13 cellular contexts compared by ENCODE assay signal in genomic region chr2:174902491-174903242, GRCh38.
DNase-seq lines count a peak whose midpoint lies in the region; ATAC-seq and TF ChIP-seq lines count a peak whose summit lies in the region.
"Had no signal": no experiment of that assay in that cellular context is flagged by ENCODE, and none has a peak within 500 bp of the region (broad histone marks: within the 10 kb centered on the region; RNA-seq: fewer than 3 reads in every experiment).

No MANE protein-coding gene starts in this region.

- intact Hi-C loops in activated CD4-positive, alpha-beta T cell treated with anti-CD3 and anti-CD28 coated beads for 36 hours (cut with DNase I, micrococcal nuclease) = loop anchor here in 1 of 2 experiments (5.0 kb wide), 1 partner anchor 65 kb away; no protein-coding TSS in a partner anchor

- peak overlapping the region; percentile 11 for H3K27ac Mint-ChIP-seq in activated CD4-positive, alpha-beta T cell treated with anti-CD3 and anti-CD28 coated beads for 36 hours
- H3K27ac Mint-ChIP-seq in activated CD8-positive, alpha-beta T cell treated with anti-CD3 and anti-CD28 coated beads, Interleukin-2, amount 10 ng/mL, durations not matched to agents 7 days and 5 days = no peak overlapping the region
- H3K27ac Mint-ChIP-seq: activated B cell treated with CpG ODN at 0.5 μM for 24 hours had no signal

- H3K9me3 ChIP-seq in MG63 = no peaks in the 10 kb centered on the region
- H3K9me3 ChIP-seq: HAP-1, upper lobe of left lung had no signal

- no peak for DNase-seq in activated CD4-positive, alpha-beta T cell treated with anti-CD3 and anti-CD28 coated beads for 36 hours
- DNase-seq in activated CD4-positive, alpha-beta T cell treated with anti-CD3 and anti-CD28 coated beads, Interleukin-2, amount 50 U/mL, for 4 hours = no peak
- DNase-seq in activated CD8-positive, alpha-beta T cell treated with anti-CD3 and anti-CD28 coated beads, Interleukin-2, amount 10 ng/mL, durations not matched to agents 7 days and 5 days = no peak
- DNase-seq in fibroblast of mammary gland (ENCODE audit: low read depth) = peak; percentile 38
- no peak for DNase-seq in stimulated activated naive CD8-positive, alpha-beta T cell treated with anti-CD3 and anti-CD28 coated beads, Interleukin-15, Interleukin-2, amounts not matched to agents 100 U/mL and 50 U/mL, for 24 hours
- DNase-seq in MG63 = no peak
- no peak for DNase-seq in kidney tubule cell (ENCODE audit: low spot score)
- DNase-seq: activated B cell treated with CpG ODN at 0.5 μM for 24 hours, SIG-M5, upper lobe of left lung had no signal

- H3K36me3 Mint-ChIP-seq in activated CD4-positive, alpha-beta T cell treated with anti-CD3 and anti-CD28 coated beads for 36 hours (ENCODE audit: low read depth) = no peaks in the 10 kb centered on the region
- no peaks in the 10 kb centered on the region for H3K36me3 Mint-ChIP-seq in activated CD8-positive, alpha-beta T cell treated with anti-CD3 and anti-CD28 coated beads, Interleukin-2, amount 10 ng/mL, durations not matched to agents 7 days and 5 days (ENCODE audit: low read depth)

- no peak overlapping the region for H3K4me3 Mint-ChIP-seq in activated CD4-positive, alpha-beta T cell treated with anti-CD3 and anti-CD28 coated beads for 36 hours
- no peak overlapping the region for H3K4me3 Mint-ChIP-seq in activated CD8-positive, alpha-beta T cell treated with anti-CD3 and anti-CD28 coated beads, Interleukin-2, amount 10 ng/mL, durations not matched to agents 7 days and 5 days
- H3K4me3 Mint-ChIP-seq: activated B cell treated with CpG ODN at 0.5 μM for 24 hours had no signal

- no peak overlapping the region for H3K4me3 ChIP-seq in fibroblast of mammary gland (ENCODE audit: control insufficient read depth, low read depth, low read length)
- no peak overlapping the region for H3K4me3 ChIP-seq in MG63
- H3K4me3 ChIP-seq: HAP-1, upper lobe of left lung had no signal

- H3K4me1 Mint-ChIP-seq in activated CD4-positive, alpha-beta T cell treated with anti-CD3 and anti-CD28 coated beads for 36 hours = peaks cover 33% of the 10 kb centered on the region
- H3K4me1 Mint-ChIP-seq in activated CD8-positive, alpha-beta T cell treated with anti-CD3 and anti-CD28 coated beads, Interleukin-2, amount 10 ng/mL, durations not matched to agents 7 days and 5 days (ENCODE audit: low read depth) = peaks cover 11% of the 10 kb centered on the region
- H3K4me1 Mint-ChIP-seq: activated B cell treated with CpG ODN at 0.5 μM for 24 hours had no signal

- no peaks in the 10 kb centered on the region for H3K36me3 ChIP-seq in MG63
- H3K36me3 ChIP-seq: HAP-1, upper lobe of left lung had no signal

- no peak for TF ChIP-seq CTCF in fibroblast of mammary gland (conservative IDR thresholded peaks at IDR 0.05; ENCODE audit: control insufficient read depth, insufficient read depth, low read depth, low read length)

- CTCF ChIA-PET in activated CD4-positive, alpha-beta T cell treated with anti-CD3 and anti-CD28 coated beads for 36 hours (lab: Charles Lee) = interaction anchor here (0.7 to 1.4 kb wide), 3 partner anchors 82 to 319 kb away, joined by 3 to 5 read pairs (median 4); no protein-coding TSS in a partner anchor
- CTCF ChIA-PET in activated CD8-positive, alpha-beta T cell treated with anti-CD3 and anti-CD28 coated beads, Interleukin-2, amount 10 ng/mL, durations not matched to agents 7 days and 5 days (lab: Charles Lee) = interaction anchor here (1.0 to 1.8 kb wide), 3 partner anchors 132 to 205 kb away, joined by 4 to 7 read pairs (median 6); no protein-coding TSS in a partner anchor

- peak; percentile 70 for ATAC-seq in activated CD4-positive, alpha-beta T cell treated with anti-CD3 and anti-CD28 coated beads for 36 hours
- peak; percentile 57 for ATAC-seq in activated CD8-positive, alpha-beta T cell treated with anti-CD3 and anti-CD28 coated beads, Interleukin-2, amount 10 ng/mL, durations not matched to agents 7 days and 5 days
- peak; percentile 71 for ATAC-seq in stimulated activated naive CD8-positive, alpha-beta T cell treated with anti-CD3 and anti-CD28 coated beads, Interleukin-15, Interleukin-2, amounts not matched to agents 100 U/mL and 50 U/mL, for 24 hours
- no peak for ATAC-seq in GM19395 (IDR thresholded peaks at IDR 0.05; ENCODE audit: unreplicated experiment)
- ATAC-seq: HepG2 had no signal

- H3K27me3 Mint-ChIP-seq in activated CD4-positive, alpha-beta T cell treated with anti-CD3 and anti-CD28 coated beads for 36 hours = no peaks in the 10 kb centered on the region
- H3K27me3 Mint-ChIP-seq in activated CD8-positive, alpha-beta T cell treated with anti-CD3 and anti-CD28 coated beads, Interleukin-2, amount 10 ng/mL, durations not matched to agents 7 days and 5 days (ENCODE audit: low read depth) = no peaks in the 10 kb centered on the region
- H3K27me3 Mint-ChIP-seq: activated B cell treated with CpG ODN at 0.5 μM for 24 hours had no signal

- H3K27me3 ChIP-seq in MG63 = no peaks in the 10 kb centered on the region
- H3K27me3 ChIP-seq: upper lobe of left lung had no signal

- no peaks in the 10 kb centered on the region for H3K9me3 Mint-ChIP-seq in activated CD4-positive, alpha-beta T cell treated with anti-CD3 and anti-CD28 coated beads for 36 hours (ENCODE audit: low read depth)
- H3K9me3 Mint-ChIP-seq in activated CD8-positive, alpha-beta T cell treated with anti-CD3 and anti-CD28 coated beads, Interleukin-2, amount 10 ng/mL, durations not matched to agents 7 days and 5 days (ENCODE audit: insufficient read depth) = no peaks in the 10 kb centered on the region
- H3K9me3 Mint-ChIP-seq: activated B cell treated with CpG ODN at 0.5 μM for 24 hours had no signal

- POLR2A ChIA-PET in activated CD4-positive, alpha-beta T cell treated with anti-CD3 and anti-CD28 coated beads for 36 hours (lab: Charles Lee) = no interaction called here
- POLR2A ChIA-PET in activated CD8-positive, alpha-beta T cell treated with anti-CD3 and anti-CD28 coated beads, Interleukin-2, amount 10 ng/mL, durations not matched to agents 7 days and 5 days (lab: Charles Lee) = no interaction called here
